Comparison of ENCODE assay signal across 10 cellular contexts in the genomic region with DNA sequence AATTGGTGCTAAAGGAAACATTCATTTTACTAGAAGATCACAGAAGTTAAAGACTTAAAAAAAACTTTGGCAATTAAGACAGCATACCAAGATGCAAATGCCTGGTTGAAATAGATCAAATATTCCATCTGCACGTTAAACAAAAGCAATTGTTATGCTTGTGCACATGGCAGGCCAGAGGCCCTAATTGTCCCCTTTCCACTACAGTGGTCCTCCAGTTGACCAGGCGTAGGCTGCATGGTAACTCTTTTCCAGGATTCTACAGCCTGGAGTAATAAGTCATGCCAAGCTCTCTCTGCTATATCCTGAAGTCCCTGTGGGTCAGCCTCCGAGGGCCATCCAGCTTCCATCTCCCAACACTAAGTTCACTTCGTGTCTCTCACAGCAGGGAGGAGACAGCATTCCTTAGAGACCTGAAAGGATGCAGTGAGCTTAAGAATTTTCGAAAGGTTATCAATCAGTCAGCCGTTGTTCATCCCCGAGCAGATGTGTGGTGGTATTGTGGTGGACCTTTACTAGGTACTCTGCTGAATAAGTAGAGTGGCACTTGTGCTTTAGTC. TPM values are rescaled to one million over a fixed set of nuclear protein-coding genes. Genes with fewer than 3 reads are reported as not detected.
DNase-seq lines count a peak whose midpoint lies in the region; ATAC-seq, FAIRE-seq and TF ChIP-seq lines count a peak whose summit lies in the region.
"Not testable (repeated sequence)": the region's sequence is repeated elsewhere in the genome, so short reads cannot be mapped to it uniquely, and the experiment has no call there.
"Had no signal": no experiment of that assay in that cellular context is flagged by ENCODE, and none has a peak within 500 bp of the region (broad histone marks: within the 10 kb centered on the region; RNA-seq: fewer than 3 reads in every experiment).

No MANE protein-coding gene starts in this region.

- H4K20me1 ChIP-seq in smooth muscle cell (ENCODE audit: low read depth): not testable (repeated sequence)

- H3F3A ChIP-seq in smooth muscle cell (ENCODE audit: low read depth): not testable (repeated sequence)

- H3K4me3 ChIP-seq in kidney (ENCODE audit: low read length in 2 of 2): peak overlapping the region; percentile 64 to 69
- not testable (repeated sequence) for H3K4me3 ChIP-seq in smooth muscle cell

- H3K4me1 ChIP-seq in kidney (ENCODE audit: control insufficient read depth in 1 of 2, insufficient read depth in 1 of 2, low read depth in 1 of 2, low read length in 2 of 2): not testable (repeated sequence)
- H3K4me1 ChIP-seq in smooth muscle cell (ENCODE audit: low read depth): peaks cover 20% of the 10 kb centered on the region

- H3K9me3 ChIP-seq in kidney (ENCODE audit: control insufficient read depth in 1 of 2, low read length in 2 of 2); smooth muscle cell (replicated peaks; ENCODE audit: low read depth): not testable (repeated sequence)

- H3K9ac ChIP-seq in kidney (ENCODE audit: low read length in 2 of 2): peak overlapping the region in 1 of 2 donors; percentile 10
- not testable (repeated sequence) for H3K9ac ChIP-seq in smooth muscle cell (ENCODE audit: low read depth)

- H3K36me3 ChIP-seq in kidney (ENCODE audit: control insufficient read depth in 1 of 2, insufficient read depth in 2 of 2, low read length in 2 of 2); smooth muscle cell (ENCODE audit: low read depth): not testable (repeated sequence)

- POLR2A ChIA-PET in WTC11 (lab: Charles Lee): not testable (repeated sequence)

- not testable (repeated sequence) for DNase-seq in GM18507 (ENCODE audit: extremely low spot score, insufficient read length, low read depth); chondrocyte (ENCODE audit: low spot score); kidney; smooth muscle cell (lab: John Stamatoyannopoulos, UW; ENCODE audit: unreplicated experiment)
- peak; percentile 18 for DNase-seq in WTC11 (ENCODE audit: low spot score)
- DNase-seq in left kidney (ENCODE audit: low read depth, low spot score): peak; percentile 1

- peak; percentile 21 for FAIRE-seq in GM18507 (lab: Jason Lieb, UNC)
- peak; percentile 6 for FAIRE-seq in kidney (lab: Jason Lieb, UNC)

- H3K9me3 Mint-ChIP-seq in WTC11; chondrocyte (ENCODE audit: low read depth); nephron: not testable (repeated sequence)

- not testable (repeated sequence) for H3K27me3 ChIP-seq in smooth muscle cell (ENCODE audit: low read depth)

- whole genome bisulfite sequencing in smooth muscle cell (ENCODE audit: low lambda C conversion rate): 86% methylated on average over 7 of the region's 7 CpGs

- intact Hi-C loops in kidney (cut with DNase I): not testable (repeated sequence)

- not testable (repeated sequence) for H3K79me2 ChIP-seq in smooth muscle cell (ENCODE audit: low read depth)

- H3K36me3 Mint-ChIP-seq in WTC11; chondrocyte (ENCODE audit: low read depth): not testable (repeated sequence)
- peaks cover 19% of the 10 kb centered on the region for H3K36me3 Mint-ChIP-seq in nephron (ENCODE audit: low read depth)

- H2AFZ ChIP-seq in smooth muscle cell (ENCODE audit: low read depth): not testable (repeated sequence)

- not testable (repeated sequence) for H3K27me3 Mint-ChIP-seq in WTC11 (ENCODE audit: low read depth); chondrocyte (ENCODE audit: low read depth); nephron (ENCODE audit: low read depth)

- H3K4me2 ChIP-seq in smooth muscle cell: not testable (repeated sequence)

- H3K4me3 Mint-ChIP-seq in WTC11: not testable (repeated sequence)
- peak overlapping the region; percentile 45 for H3K4me3 Mint-ChIP-seq in chondrocyte (ENCODE audit: unreplicated experiment)
- peak overlapping the region; percentile 78 to 81 (median 79) for H3K4me3 Mint-ChIP-seq in nephron

- H3K4me1 Mint-ChIP-seq in WTC11 (peaks cover 41% of the 10 kb centered on the region), chondrocyte (ENCODE audit: low read depth) (peaks cover 49% of the 10 kb centered on the region), nephron (peaks cover 33% of the 10 kb centered on the region)

- CTCF ChIA-PET in WTC11 (lab: Charles Lee): not testable (repeated sequence)

- H3K27ac ChIP-seq in kidney (ENCODE audit: low read depth in 2 of 2, low read length in 2 of 2) (peak overlapping the region; percentile 46 to 69), smooth muscle cell (ENCODE audit: low read depth) (peak overlapping the region; percentile 94)

- ATAC-seq in WTC11: not testable (repeated sequence)

- TF ChIP-seq CTCF in WTC11 (IDR thresholded peaks at IDR 0.05); chondrocyte (IDR thresholded peaks at IDR 0.05); kidney (IDR thresholded peaks at IDR 0.05; ENCODE audit: borderline replicate concordance, extremely low read depth, insufficient read depth); nephron (IDR thresholded peaks at IDR 0.05; ENCODE audit: unreplicated experiment in 3 of 3); smooth muscle cell (IDR thresholded peaks at IDR 0.05; ENCODE audit: borderline replicate concordance, insufficient read depth, poor library complexity, severe bottlenecking): not testable (repeated sequence)

- H3K27ac Mint-ChIP-seq in WTC11: not testable (repeated sequence)
- H3K27ac Mint-ChIP-seq in chondrocyte (ENCODE audit: unreplicated experiment) (peak overlapping the region; percentile 74), nephron (peak overlapping the region; percentile 47 to 96 (median 84))

RNA-seq across cellular contexts. Expression of gene UGT2B7, which starts 42.9 kb away (rescaled TPM):
- total RNA-seq in WTC11 (2021) (0.11 TPM in 1 of 3 replicates, not detected in the others), chondrocyte (2.4 to 7.1 TPM (median 6.5 TPM) in 3 replicates), kidney (161 TPM), smooth muscle cell (0.45 and 6.5 TPM in 2 replicates)
- polyA plus RNA-seq in kidney (ENCODE audit: insufficient read depth, low read depth, low replicate concordance) (390 TPM), smooth muscle cell (2.6 and 3.6 TPM in 2 replicates)
- total RNA-seq: CD4-positive, alpha-beta T cell; Daoy had no signal
- polyA plus RNA-seq: BJ had no signal

Comparison
In these comparisons a context has a peak if more than half of its experiments do, and no peak if none do; other contexts are left out.
1. RNA of gene UGT2B7, which starts 42.9 kb away (total RNA-seq): 161 TPM in kidney (single experiment); 2.4 to 7.1 TPM in chondrocyte, 0.45 to 6.5 TPM in smooth muscle cell and 0.11 TPM in WTC11; every median in the first group is over 10 times any median in the second.